Comparison of ENCODE assay signal across 16 cellular contexts in the genomic region with DNA sequence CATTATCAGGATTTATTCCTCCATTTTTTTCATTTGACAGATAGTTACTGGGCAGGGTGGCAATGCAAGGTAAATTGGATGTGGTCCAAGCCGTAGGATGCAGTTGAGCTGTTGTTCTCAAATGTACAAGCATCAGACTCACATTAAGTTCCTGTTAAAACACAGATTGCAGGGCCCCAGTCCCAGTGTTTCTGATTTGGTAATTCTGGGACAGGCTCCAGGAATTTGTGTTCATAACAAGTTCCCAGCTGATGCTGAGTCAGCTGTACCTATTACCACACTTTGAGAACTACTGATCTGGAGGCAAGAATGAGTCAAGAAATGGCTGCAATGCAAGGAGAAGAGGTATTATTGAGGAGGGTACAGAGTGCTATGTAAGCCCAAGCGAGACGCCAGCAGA. TPM values are rescaled to one million over a fixed set of nuclear protein-coding genes. Genes with fewer than 3 reads are reported as not detected.
A peak's percentile ranks its signal among the peaks of the same experiment; 100 is the strongest.
DNase-seq lines count a peak whose midpoint lies in the region; ATAC-seq, FAIRE-seq and TF ChIP-seq lines count a peak whose summit lies in the region.
"Had no signal": no experiment of that assay in that cellular context is flagged by ENCODE, and none has a peak within 500 bp of the region (broad histone marks: within the 10 kb centered on the region; RNA-seq: fewer than 3 reads in every experiment).

No MANE protein-coding gene starts in this region.

- TF ChIP-seq CTCF in HepG2 (CRISPR knock-in tag; IDR thresholded peaks at IDR 0.05) = no peak
- TF ChIP-seq CTCF in upper lobe of right lung (IDR thresholded peaks at IDR 0.05) = no peak
- no peak for TF ChIP-seq CTCF in mucosa of descending colon (IDR thresholded peaks at IDR 0.05)

- BruUV-seq in HepG2 (replicated peaks; lab: Mats Ljungman, UMichigan) = no TSS peak

- H4K20me1 ChIP-seq in HepG2 (ENCODE audit: insufficient read depth, low read length) = no peaks in the 10 kb centered on the region
- H4K20me1 ChIP-seq: BLaER1 had no signal

- H3K9ac ChIP-seq in HepG2 (ENCODE audit: insufficient read depth, low read depth, low read length) = no peak overlapping the region
- H3K9ac ChIP-seq: BLaER1 had no signal

- TF ChIP-seq POLR2A in HepG2 (IDR thresholded peaks at IDR 0.05; ENCODE audit: insufficient read depth in 1 of 2, low read depth in 2 of 2, low read length in 2 of 2) = no peak

- DNase-seq in ELR (ENCODE audit: low read depth) (peak; percentile 79), NCI-H226 (peak; percentile 90), dermis microvascular lymphatic vessel endothelial cell (ENCODE audit: low read depth in 2 of 2) (peak; percentile 11 to 65), HepG2 (ENCODE audit: low spot score) (no peak), upper lobe of right lung (no peak), DMS153 treated with DMSO at 0.1 percent for 48 hours (lab: John Stamatoyannopoulos, UW; ENCODE audit: unreplicated experiment) (no peak), mucosa of descending colon (no peak)
- DNase-seq: caudate nucleus, hypothalamus, left lung had no signal

- intact Hi-C loops in HepG2 (cut with micrococcal nuclease; ENCODE audit: unreplicated experiment) (no loop called here), upper lobe of right lung (cut with DNase I) (no loop called here), mucosa of descending colon (cut with DNase I, micrococcal nuclease) (no loop called here)

- no peaks in the 10 kb centered on the region for H3K79me2 ChIP-seq in HepG2 (ENCODE audit: insufficient read depth, low read length)

- no peak for TF ChIP-seq EP300 in HepG2 (IDR thresholded peaks at IDR 0.05; ENCODE audit: low read depth in 2 of 2, low read length in 2 of 2)
- no peak for TF ChIP-seq EP300 in HepG2 (CRISPR knock-in tag; IDR thresholded peaks at IDR 0.05; ENCODE audit: borderline replicate concordance)

- ATAC-seq in HepG2 (no peak), upper lobe of right lung (no peak), HG02759 (IDR thresholded peaks at IDR 0.05; ENCODE audit: unreplicated experiment) (no peak), mucosa of descending colon (no peak)
- ATAC-seq: left lung; natural killer cell treated with Interleukin-12 subunit alpha and Interleukin-12 subunit beta and Interleukin-15 and Interleukin-18, amount 100 ng/mL, for 72 hours had no signal

- no peaks in the 10 kb centered on the region for H3K9me3 ChIP-seq in HepG2 (ENCODE audit: low read length)
- H3K9me3 ChIP-seq in upper lobe of right lung = no peaks in the 10 kb centered on the region
- H3K9me3 ChIP-seq in mucosa of descending colon = no peaks in the 10 kb centered on the region
- H3K9me3 ChIP-seq: BLaER1, left lung, prostate gland had no signal

- TF ChIP-seq RAD21 in HepG2 (CRISPR knock-in tag; IDR thresholded peaks at IDR 0.05) = no peak

- CTCF ChIA-PET in HepG2 (lab: Yijun Ruan, JAX; ENCODE audit: low intra/inter-chr PET ratio, low total read pairs) = no interaction called here

- POLR2A ChIA-PET in HepG2 (lab: Yijun Ruan, JAX) = no interaction called here

- H3K4me1 ChIP-seq in HepG2 (ENCODE audit: insufficient read depth, low read length) = no peaks in the 10 kb centered on the region
- H3K4me1 ChIP-seq in upper lobe of right lung = no peaks in the 10 kb centered on the region
- H3K4me1 ChIP-seq in mucosa of descending colon (ENCODE audit: low read depth) = no peaks in the 10 kb centered on the region
- H3K4me1 ChIP-seq: BLaER1, left lung, prostate gland had no signal

- H3K4me3 ChIP-seq in HepG2 (replicated peaks in 1 of 3; ENCODE audit: insufficient read depth in 1 of 3, low read depth in 2 of 3, low read length in 3 of 3) (no peak overlapping the region), upper lobe of right lung (no peak overlapping the region), mucosa of descending colon (no peak overlapping the region)
- H3K4me3 ChIP-seq: BLaER1, left lung, prostate gland had no signal

- no peak overlapping the region for H2AFZ ChIP-seq in HepG2 (ENCODE audit: low read length)

- WGBS in HepG2 (ENCODE audit: low lambda C conversion rate) = 1% methylated on average over 3 of the region's 3 CpGs

- no peak for FAIRE-seq in HepG2 (lab: Jason Lieb, UNC)

- H3K36me3 ChIP-seq in HepG2 (replicated peaks in 1 of 2; ENCODE audit: control insufficient read depth in 1 of 2, insufficient read depth in 2 of 2, low read length in 2 of 2) (no peaks in the 10 kb centered on the region), upper lobe of right lung (no peaks in the 10 kb centered on the region), mucosa of descending colon (ENCODE audit: low read depth) (no peaks in the 10 kb centered on the region)
- H3K36me3 ChIP-seq: BLaER1, left lung, prostate gland had no signal

- H3K27ac ChIP-seq in HepG2 (ENCODE audit: extremely low read length, insufficient read depth, low read length) (no peak overlapping the region), upper lobe of right lung (no peak overlapping the region)
- H3K27ac ChIP-seq: BLaER1, left lung, prostate gland had no signal

- peaks cover 0 to 6% of the 10 kb centered on the region in 2 experiments; a peak in 2 of 5 replicates for H3K27me3 ChIP-seq in HepG2 (ENCODE audit: control insufficient read depth in 1 of 2, insufficient read depth in 2 of 2, low read length in 2 of 2)
- H3K27me3 ChIP-seq in upper lobe of right lung = no peaks in the 10 kb centered on the region
- H3K27me3 ChIP-seq: BLaER1, left lung had no signal

- in situ Hi-C loops in HepG2 (cut with HindIII; ENCODE audit: extremely low pct_ligation_motif_present, low pct_unique_long_range_greater_than_20kb) = no loop called here

- no peak overlapping the region for H3K4me2 ChIP-seq in HepG2 (ENCODE audit: low read depth, low read length)
- H3K4me2 ChIP-seq: BLaER1 had no signal

TF ChIP-seq in HepG2, 621 proteins besides CTCF, POLR2A, EP300 and RAD21:
- TF ChIP-seq MAFG (CRISPR knock-in tag; IDR thresholded peaks at IDR 0.05) (no peak), MAFF (IDR thresholded peaks at IDR 0.05; ENCODE audit: low read depth, low read length) (peak; percentile 81), MAFK (conservative IDR thresholded peaks at IDR 0.05 in 1 of 2, IDR thresholded peaks at IDR 0.05 in 1 of 2; ENCODE audit: low read length in 2 of 2) (peak; percentile 83 to 88)

RNA-seq across cellular contexts. Expression of gene TMEM244, which starts 11.7 kb away (rescaled TPM):
- total RNA-seq in dermis microvascular lymphatic vessel endothelial cell = not detected in 2 replicates
- total RNA-seq in HepG2 (2016; rRNA removed; fragmentation: Illumina TruSeq; extraction: Trizol) = not detected in 2 replicates
- total RNA-seq in HepG2 (2016; cell fraction: cytosol; rRNA removed; fragmentation: Illumina TruSeq; extraction: Trizol; ENCODE audit: low read depth) = not detected in 2 replicates
- total RNA-seq in HepG2 (2016; cell fraction: insoluble cytoplasmic fraction; rRNA removed; fragmentation: Illumina TruSeq; extraction: Trizol) = not detected in 2 replicates
- not detected in 2 replicates for total RNA-seq in HepG2 (2016; cell fraction: membrane; rRNA removed; fragmentation: Illumina TruSeq; extraction: Trizol)
- total RNA-seq in HepG2 (2016; cell fraction: nucleus; rRNA removed; fragmentation: Illumina TruSeq; extraction: Trizol) = not detected in 2 replicates
- not detected in 2 replicates for polyA plus RNA-seq in HepG2 (2011; rRNA removed)
- polyA plus RNA-seq in HepG2 (2011; cell fraction: cytosol; rRNA removed) = not detected in 2 replicates
- not detected in 2 replicates for polyA plus RNA-seq in HepG2 (2011; cell fraction: nucleus; rRNA removed)
- polyA plus RNA-seq in HepG2 (2012) = not detected in 2 replicates
- polyA plus RNA-seq in HepG2 (2016; cell fraction: cytosol; fragmentation: Illumina TruSeq; extraction: Trizol; ENCODE audit: low read depth) = not detected in 2 replicates
- polyA plus RNA-seq in HepG2 (2016; cell fraction: insoluble cytoplasmic fraction; fragmentation: Illumina TruSeq; extraction: Trizol; ENCODE audit: low read depth) = not detected in 2 replicates
- not detected in 2 replicates for polyA plus RNA-seq in HepG2 (2016; cell fraction: membrane; fragmentation: Illumina TruSeq; extraction: Trizol; ENCODE audit: low read depth)
- polyA plus RNA-seq in HepG2 (2016; cell fraction: nucleus; fragmentation: Illumina TruSeq; extraction: Trizol; ENCODE audit: insufficient read depth, low read depth) = not detected in 2 replicates
- not detected in 2 replicates for polyA minus RNA-seq in HepG2 (2011; rRNA and poly(A)+ RNA removed; ENCODE audit: low replicate concordance)
- not detected in 2 replicates for polyA minus RNA-seq in HepG2 (2011; cell fraction: cytosol; rRNA and poly(A)+ RNA removed)
- polyA minus RNA-seq in HepG2 (2011; cell fraction: nucleus; rRNA and poly(A)+ RNA removed) = not detected in 2 replicates
- total RNA-seq in upper lobe of right lung = not detected
- not detected for total RNA-seq in mucosa of descending colon
- total RNA-seq: HT-29; left lung; natural killer cell treated with Interleukin-12 subunit alpha and Interleukin-12 subunit beta and Interleukin-15 and Interleukin-18, amount 100 ng/mL, for 72 hours; prostate gland; subcutaneous adipose tissue had no signal

Comparison
In these comparisons a context has a peak if more than half of its experiments do, and no peak if none do; other contexts are left out.
1. DNase-seq: peak in ELR (single experiment), NCI-H226 (single experiment) and dermis microvascular lymphatic vessel endothelial cell (2 of 2); none in HepG2 (single experiment), upper lobe of right lung (single experiment), DMS153 treated with DMSO at 0.1 percent for 48 hours (single experiment) and mucosa of descending colon (0 of 3).